ENCODE assay signal across 33 cellular contexts in genomic region chrX:11687157-11687556, GRCh38. TPM values are rescaled to one million over a fixed set of nuclear protein-coding genes. Genes with fewer than 3 reads are reported as not detected.
"Had no signal": no experiment of that assay in that cellular context is flagged by ENCODE, and none has a peak within 500 bp of the region (broad histone marks: within the 10 kb centered on the region; RNA-seq: fewer than 3 reads in every experiment).

No MANE protein-coding gene starts in this region.

- H3K36me3 ChIP-seq: SJCRH30, WERI-Rb-1 had no signal

- H3K9me3 ChIP-seq: SJCRH30 had no signal

- H3K4me1 ChIP-seq: SJCRH30 had no signal

- DNase-seq: activated CD4-positive, alpha-beta memory T cell treated with anti-CD3 and anti-CD28 coated beads, Interleukin-2, amount 10 ng/mL, durations not matched to agents 7 days and 5 days; activated CD4-positive, alpha-beta T cell treated with anti-CD3 and anti-CD28 coated beads for 1 hour; activated CD4-positive, alpha-beta T cell treated with anti-CD3 and anti-CD28 coated beads for 48 hours; activated CD4-positive, CD25-positive, alpha-beta regulatory T cell; activated CD8-positive, alpha-beta memory T cell treated with anti-CD3 and anti-CD28 coated beads for 24 hours; activated CD8-positive, alpha-beta memory T cell treated with anti-CD3 and anti-CD28 coated beads, Interleukin-2, amount 10 ng/mL, durations not matched to agents 7 days and 5 days; activated CD8-positive, alpha-beta memory T cell treated with anti-CD3 and anti-CD28 coated beads, Interleukin-2, amount 50 U/mL, for 48 hours; activated effector memory CD4-positive, alpha-beta T cell treated with Interleukin-2 at 50 U/mL for 16 hours; activated naive CD4-positive, alpha-beta T cell treated with anti-CD3 and anti-CD28 coated beads, Interleukin-2, amount 10 ng/mL, durations not matched to agents 7 days and 5 days; activated naive CD8-positive, alpha-beta T cell treated with anti-CD3 and anti-CD28 coated beads, Interleukin-2, amount 50 U/mL, for 24 hours; activated T-cell treated with anti-CD3 and anti-CD28 coated beads, Interleukin-2, amount 50 U/mL, for 48 hours; anterior cingulate cortex; central memory CD4-positive, alpha-beta T cell; Karpas-422; NCI-H1105; NCI-H1417 treated with DMSO at 0.1 percent for 48 hours; NCI-H1694; NCI-H1930; NCI-H2081 treated with DMSO at 0.1 percent for 48 hours; NCI-H226; NCI-H446 treated with DMSO at 0.1 percent for 48 hours; NCI-H524; NCI-H69; SHP77; SJCRH30; SW 1271; T-helper 1 cell; T-helper 2 cell; T1000; WERI-Rb-1 had no signal

- H3K4me3 ChIP-seq: SJCRH30 had no signal

- H3K27ac ChIP-seq: SJCRH30, WERI-Rb-1 had no signal

- H3K27me3 ChIP-seq: SJCRH30 had no signal

- ATAC-seq: activated CD8-positive, alpha-beta memory T cell treated with anti-CD3 and anti-CD28 coated beads, Interleukin-2, amount 10 ng/mL, durations not matched to agents 7 days and 5 days; activated naive CD8-positive, alpha-beta T cell treated with anti-CD3 and anti-CD28 coated beads, Interleukin-2, amount 50 U/mL, for 24 hours; Panc1 had no signal

RNA-seq across cellular contexts. Expression of gene ARHGAP6, which starts 21.4 kb away (rescaled TPM):
- total RNA-seq: activated CD4-positive, alpha-beta memory T cell treated with anti-CD3 and anti-CD28 coated beads, Interleukin-2, amount 10 ng/mL, durations not matched to agents 7 days and 5 days; activated CD8-positive, alpha-beta memory T cell treated with anti-CD3 and anti-CD28 coated beads, Interleukin-2, amount 10 ng/mL, durations not matched to agents 7 days and 5 days; MCF 10A; RPMI7951 had no signal
